ENCODE assay signal across 12 cellular contexts in genomic region chr5:173753307-173754168, GRCh38.
A peak's percentile ranks its signal among the peaks of the same experiment; 100 is the strongest.
DNase-seq lines count a peak whose midpoint lies in the region; ATAC-seq and TF ChIP-seq lines count a peak whose summit lies in the region.
"Had no signal": no experiment of that assay in that cellular context is flagged by ENCODE, and none has a peak within 500 bp of the region (broad histone marks: within the 10 kb centered on the region; RNA-seq: fewer than 3 reads in every experiment).

No MANE protein-coding gene starts in this region.

- peaks cover 11% of the 10 kb centered on the region for H3K27me3 Mint-ChIP-seq in HFFc6 (ENCODE audit: insufficient read depth)
- H3K27me3 Mint-ChIP-seq: activated naive CD8-positive, alpha-beta T cell treated with anti-CD3 and anti-CD28 coated beads for 36 hours had no signal

- no peak for TF ChIP-seq CTCF in fibroblast of pulmonary artery (IDR thresholded peaks at IDR 0.05; ENCODE audit: low read length, missing control alignments)
- TF ChIP-seq CTCF in neural cell (IDR thresholded peaks at IDR 0.05; ENCODE audit: poor library complexity, severe bottlenecking) = no peak
- no peak for TF ChIP-seq CTCF in HFFc6 (IDR thresholded peaks at IDR 0.05)

- H3K36me3 ChIP-seq in H7 (replicated peaks; ENCODE audit: control insufficient read depth, insufficient read depth, low read length) (no peaks in the 10 kb centered on the region), neural cell (ENCODE audit: insufficient read depth, low read length) (no peaks in the 10 kb centered on the region)
- H3K36me3 ChIP-seq: vagina had no signal

- ATAC-seq in GM21381 (IDR thresholded peaks at IDR 0.05; ENCODE audit: unreplicated experiment) = no peak
- ATAC-seq: CD8-positive, alpha-beta T cell had no signal

- no peaks in the 10 kb centered on the region for H3K4me1 Mint-ChIP-seq in HFFc6 (ENCODE audit: low read depth)
- H3K4me1 Mint-ChIP-seq: activated naive CD8-positive, alpha-beta T cell treated with anti-CD3 and anti-CD28 coated beads for 36 hours had no signal

- H3K9me3 ChIP-seq in neural cell (ENCODE audit: low read length) = no peaks in the 10 kb centered on the region
- H3K9me3 ChIP-seq: vagina had no signal

- no peak for TF ChIP-seq EP300 in neural cell (conservative IDR thresholded peaks at IDR 0.05; ENCODE audit: poor library complexity, severe bottlenecking)

- TF ChIP-seq RAD21 in neural cell (conservative IDR thresholded peaks at IDR 0.05) = no peak

- no peaks in the 10 kb centered on the region for H3K79me2 ChIP-seq in neural cell (replicated peaks; ENCODE audit: insufficient read depth, low read length)

- no peak overlapping the region for H3K4me3 ChIP-seq in H7 (ENCODE audit: insufficient read depth, low read depth, low read length)
- H3K4me3 ChIP-seq in fibroblast of pulmonary artery (replicated peaks; ENCODE audit: low read depth, low read length) = no peak overlapping the region
- no peak overlapping the region for H3K4me3 ChIP-seq in neural cell (ENCODE audit: low read length)
- H3K4me3 ChIP-seq: vagina had no signal

- no peaks in the 10 kb centered on the region for H3K36me3 Mint-ChIP-seq in HFFc6 (ENCODE audit: low read depth)
- H3K36me3 Mint-ChIP-seq: activated naive CD8-positive, alpha-beta T cell treated with anti-CD3 and anti-CD28 coated beads for 36 hours; CD8-positive, alpha-beta T cell had no signal

- DNase-seq in H7 (peak; percentile 83), NCI-H524 treated with DMSO at 0.1 percent for 48 hours (lab: John Stamatoyannopoulos, UW) (peak; percentile 20), fibroblast of pulmonary artery (ENCODE audit: low read depth) (peak; percentile 47), SIG-M5 treated with dmso at 0.1 percent for 504 hours (lab: John Stamatoyannopoulos, UW; ENCODE audit: unreplicated experiment) (no peak), inferior parietal cortex (ENCODE audit: extremely low spot score) (no peak), HFFc6 (no peak)
- DNase-seq: activated naive CD8-positive, alpha-beta T cell treated with anti-CD3 and anti-CD28 coated beads for 36 hours; CD8-positive, alpha-beta T cell; stimulated activated CD4-positive, alpha-beta T cell treated with anti-CD3 and anti-CD28 coated beads, Interleukin-4, amount 100 ng/mL, for 4 hours had no signal

- H2AFZ ChIP-seq in neural cell (ENCODE audit: low read depth, low read length) = no peak overlapping the region

- H3K27me3 ChIP-seq in H7 (ENCODE audit: control insufficient read depth, insufficient read depth, low read length) = no peaks in the 10 kb centered on the region
- no peaks in the 10 kb centered on the region for H3K27me3 ChIP-seq in neural cell (ENCODE audit: insufficient read depth, low read depth, low read length)
- H3K27me3 ChIP-seq: vagina had no signal

- H3K4me3 Mint-ChIP-seq in HFFc6 = no peak overlapping the region
- H3K4me3 Mint-ChIP-seq: activated naive CD8-positive, alpha-beta T cell treated with anti-CD3 and anti-CD28 coated beads for 36 hours; CD8-positive, alpha-beta T cell had no signal

- H4K20me1 ChIP-seq in neural cell (ENCODE audit: insufficient read depth) = no peaks in the 10 kb centered on the region

- no peaks in the 10 kb centered on the region for H3K9me3 Mint-ChIP-seq in HFFc6
- H3K9me3 Mint-ChIP-seq: activated naive CD8-positive, alpha-beta T cell treated with anti-CD3 and anti-CD28 coated beads for 36 hours; CD8-positive, alpha-beta T cell had no signal

- no peak overlapping the region for H3K27ac Mint-ChIP-seq in HFFc6
- H3K27ac Mint-ChIP-seq: activated naive CD8-positive, alpha-beta T cell treated with anti-CD3 and anti-CD28 coated beads for 36 hours; CD8-positive, alpha-beta T cell had no signal

- no peak overlapping the region for H3K9ac ChIP-seq in neural cell (ENCODE audit: low read length)

- H3K4me2 ChIP-seq in neural cell (ENCODE audit: low read length) = no peak overlapping the region

- no peaks in the 10 kb centered on the region for H3F3A ChIP-seq in neural cell (ENCODE audit: insufficient read depth, low read length, poor library complexity, severe bottlenecking)

- peak overlapping the region; percentile 54 for H3K27ac ChIP-seq in neural cell (ENCODE audit: low read length)
- H3K27ac ChIP-seq: vagina had no signal

- H3K9me2 ChIP-seq in neural cell (ENCODE audit: insufficient read depth, low read length) = no peaks in the 10 kb centered on the region

TF ChIP-seq in neural cell, 6 proteins besides CTCF, POLR2A, EP300 and RAD21:
- TF ChIP-seq TAF1 (IDR thresholded peaks at IDR 0.05; ENCODE audit: low read depth) (no peak), MXI1 (conservative IDR thresholded peaks at IDR 0.05; ENCODE audit: poor library complexity, severe bottlenecking) (no peak), SMC3 (conservative IDR thresholded peaks at IDR 0.05; ENCODE audit: poor library complexity) (peak; percentile 11), EZH2 (IDR thresholded peaks at IDR 0.05; ENCODE audit: borderline replicate concordance, insufficient read depth, low read length, poor library complexity, severe bottlenecking) (no peak)
- TF ChIP-seq, protein P1, sequence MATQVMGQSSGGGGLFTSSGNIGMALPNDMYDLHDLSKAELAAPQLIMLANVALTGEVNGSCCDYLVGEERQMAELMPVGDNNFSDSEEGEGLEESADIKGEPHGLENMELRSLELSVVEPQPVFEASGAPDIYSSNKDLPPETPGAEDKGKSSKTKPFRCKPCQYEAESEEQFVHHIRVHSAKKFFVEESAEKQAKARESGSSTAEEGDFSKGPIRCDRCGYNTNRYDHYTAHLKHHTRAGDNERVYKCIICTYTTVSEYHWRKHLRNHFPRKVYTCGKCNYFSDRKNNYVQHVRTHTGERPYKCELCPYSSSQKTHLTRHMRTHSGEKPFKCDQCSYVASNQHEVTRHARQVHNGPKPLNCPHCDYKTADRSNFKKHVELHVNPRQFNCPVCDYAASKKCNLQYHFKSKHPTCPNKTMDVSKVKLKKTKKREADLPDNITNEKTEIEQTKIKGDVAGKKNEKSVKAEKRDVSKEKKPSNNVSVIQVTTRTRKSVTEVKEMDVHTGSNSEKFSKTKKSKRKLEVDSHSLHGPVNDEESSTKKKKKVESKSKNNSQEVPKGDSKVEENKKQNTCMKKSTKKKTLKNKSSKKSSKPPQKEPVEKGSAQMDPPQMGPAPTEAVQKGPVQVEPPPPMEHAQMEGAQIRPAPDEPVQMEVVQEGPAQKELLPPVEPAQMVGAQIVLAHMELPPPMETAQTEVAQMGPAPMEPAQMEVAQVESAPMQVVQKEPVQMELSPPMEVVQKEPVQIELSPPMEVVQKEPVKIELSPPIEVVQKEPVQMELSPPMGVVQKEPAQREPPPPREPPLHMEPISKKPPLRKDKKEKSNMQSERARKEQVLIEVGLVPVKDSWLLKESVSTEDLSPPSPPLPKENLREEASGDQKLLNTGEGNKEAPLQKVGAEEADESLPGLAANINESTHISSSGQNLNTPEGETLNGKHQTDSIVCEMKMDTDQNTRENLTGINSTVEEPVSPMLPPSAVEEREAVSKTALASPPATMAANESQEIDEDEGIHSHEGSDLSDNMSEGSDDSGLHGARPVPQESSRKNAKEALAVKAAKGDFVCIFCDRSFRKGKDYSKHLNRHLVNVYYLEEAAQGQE (IDR thresholded peaks at IDR 0.05; ENCODE audit: borderline replicate concordance) = peak; percentile 64

Comparison
In these comparisons a context has a peak if more than half of its experiments do, and no peak if none do; other contexts are left out.
1. DNase-seq: peak in H7 (single experiment), NCI-H524 treated with DMSO at 0.1 percent for 48 hours (single experiment) and fibroblast of pulmonary artery (single experiment); none in SIG-M5 treated with dmso at 0.1 percent for 504 hours (single experiment), inferior parietal cortex (single experiment) and HFFc6 (single experiment).